ENCODE assay signal across 17 cellular contexts in genomic region chr3:108297636-108298035, GRCh38. TPM values are rescaled to one million over a fixed set of nuclear protein-coding genes. Genes with fewer than 3 reads are reported as not detected.
DNase-seq lines count a peak whose midpoint lies in the region; ATAC-seq and TF ChIP-seq lines count a peak whose summit lies in the region.
"Had no signal": no experiment of that assay in that cellular context is flagged by ENCODE, and none has a peak within 500 bp of the region (broad histone marks: within the 10 kb centered on the region; RNA-seq: fewer than 3 reads in every experiment).

No MANE protein-coding gene starts in this region.

- H2BK12ac ChIP-seq in mesenchymal stem cell (ENCODE audit: low read length in 2 of 2), result no peak overlapping the region

- H3K14ac ChIP-seq in mesenchymal stem cell (ENCODE audit: low read length in 2 of 2), result no peak overlapping the region

- intact Hi-C loops in left cardiac atrium (cut with DNase I) (no loop called here), thyroid gland (cut with DNase I) (no loop called here)

- H3K9me3 ChIP-seq in mesenchymal stem cell (ENCODE audit: control insufficient read depth, low read length) (no peaks in the 10 kb centered on the region), thyroid gland (no peaks in the 10 kb centered on the region)
- H3K9me3 ChIP-seq: A549 had no signal

- no peaks in the 10 kb centered on the region for H3K27me3 ChIP-seq in mesenchymal stem cell (ENCODE audit: control insufficient read depth in 1 of 2, insufficient read depth in 1 of 2, low read length in 2 of 2)
- H3K27me3 ChIP-seq in thyroid gland, result no peaks in the 10 kb centered on the region

- H2AK5ac ChIP-seq in mesenchymal stem cell (ENCODE audit: low read length, severe bottlenecking), result no peak overlapping the region

- ATAC-seq in activated CD8-positive, alpha-beta memory T cell treated with anti-CD3 and anti-CD28 coated beads, Interleukin-2, amount 10 ng/mL, durations not matched to agents 7 days and 5 days, result no peak
- ATAC-seq in left cardiac atrium, result no peak
- ATAC-seq in GM18520 (IDR thresholded peaks at IDR 0.05; ENCODE audit: unreplicated experiment), result no peak
- ATAC-seq in HG03457 (IDR thresholded peaks at IDR 0.05; ENCODE audit: unreplicated experiment), result no peak
- ATAC-seq: A549 had no signal

- no peak overlapping the region for H3K4me2 ChIP-seq in mesenchymal stem cell (ENCODE audit: low read length, poor library complexity, severe bottlenecking)
- H3K4me2 ChIP-seq: A549, KMS-11 had no signal

- no peaks in the 10 kb centered on the region for H3K9me3 Mint-ChIP-seq in activated CD8-positive, alpha-beta memory T cell treated with anti-CD3 and anti-CD28 coated beads, Interleukin-2, amount 10 ng/mL, durations not matched to agents 7 days and 5 days (ENCODE audit: low read depth)
- H3K9me3 Mint-ChIP-seq: activated T-cell treated with anti-CD3 and anti-CD28 coated beads, Interleukin-2, amount 50 U/mL, for 24 hours; CD14-positive monocyte; central memory CD8-positive, alpha-beta T cell had no signal

- no peak for TF ChIP-seq POLR2A in thyroid gland (IDR thresholded peaks at IDR 0.05)

- CTCF ChIA-PET in activated CD8-positive, alpha-beta memory T cell treated with anti-CD3 and anti-CD28 coated beads, Interleukin-2, amount 10 ng/mL, durations not matched to agents 7 days and 5 days (lab: Charles Lee), result no interaction called here

- no peak overlapping the region for H2BK15ac ChIP-seq in mesenchymal stem cell (ENCODE audit: low read depth, poor library complexity, severe bottlenecking)

- H3K27ac ChIP-seq in mesenchymal stem cell (ENCODE audit: low read length, poor library complexity, severe bottlenecking) (peak overlapping the region; percentile 56), thyroid gland (peak overlapping the region; percentile 25 to 36 (median 28))
- H3K27ac ChIP-seq: A549, KMS-11 had no signal

- H3K4me3 ChIP-seq in mesenchymal stem cell (ENCODE audit: insufficient read depth in 1 of 2, low read depth in 1 of 2, low read length in 2 of 2) (no peak overlapping the region), thyroid gland (replicated peaks in 1 of 3) (no peak overlapping the region)
- H3K4me3 ChIP-seq: A549 had no signal

- no peak overlapping the region for H3K9ac ChIP-seq in mesenchymal stem cell (ENCODE audit: low read length)
- H3K9ac ChIP-seq: KMS-11 had no signal

- H4K8ac ChIP-seq in mesenchymal stem cell (ENCODE audit: low read length), result no peak overlapping the region

- H3K4me1 ChIP-seq in mesenchymal stem cell (ENCODE audit: control insufficient read depth, insufficient read depth, low read depth, low read length) (peaks cover 4% of the 10 kb centered on the region), thyroid gland (peaks cover 0 to 10% of the 10 kb centered on the region in 2 donors)

- no peak overlapping the region for H2AFZ ChIP-seq in mesenchymal stem cell (ENCODE audit: low read depth, low read length)

- H2BK5ac ChIP-seq in mesenchymal stem cell (ENCODE audit: low read depth, low read length, poor library complexity, severe bottlenecking), result no peak overlapping the region

- peaks cover 6% of the 10 kb centered on the region for H3K36me3 Mint-ChIP-seq in activated CD8-positive, alpha-beta memory T cell treated with anti-CD3 and anti-CD28 coated beads, Interleukin-2, amount 10 ng/mL, durations not matched to agents 7 days and 5 days
- H3K36me3 Mint-ChIP-seq: CD14-positive monocyte had no signal

- no peak for TF ChIP-seq CTCF in thyroid gland (IDR thresholded peaks at IDR 0.05)

- no peak overlapping the region for H3K18ac ChIP-seq in mesenchymal stem cell (ENCODE audit: low read depth in 1 of 2, low read length in 2 of 2)

- no peak overlapping the region for H4K91ac ChIP-seq in mesenchymal stem cell (ENCODE audit: low read length)

- peak overlapping the region; percentile 9 for H3K4me3 Mint-ChIP-seq in activated CD8-positive, alpha-beta memory T cell treated with anti-CD3 and anti-CD28 coated beads, Interleukin-2, amount 10 ng/mL, durations not matched to agents 7 days and 5 days
- H3K4me3 Mint-ChIP-seq: activated T-cell treated with anti-CD3 and anti-CD28 coated beads, Interleukin-2, amount 50 U/mL, for 24 hours; CD14-positive monocyte; central memory CD8-positive, alpha-beta T cell had no signal

- H3K79me1 ChIP-seq in mesenchymal stem cell (replicated peaks; ENCODE audit: low read length, poor library complexity, severe bottlenecking), result no peaks in the 10 kb centered on the region

- no peak overlapping the region for H3K23ac ChIP-seq in mesenchymal stem cell (ENCODE audit: low read length in 2 of 2)

- no peaks in the 10 kb centered on the region for H3K36me3 ChIP-seq in mesenchymal stem cell (ENCODE audit: control insufficient read depth in 1 of 2, insufficient read depth in 2 of 2, low read depth in 1 of 2, low read length in 2 of 2)
- no peaks in the 10 kb centered on the region for H3K36me3 ChIP-seq in thyroid gland

- no peaks in the 10 kb centered on the region for H3K27me3 Mint-ChIP-seq in activated CD8-positive, alpha-beta memory T cell treated with anti-CD3 and anti-CD28 coated beads, Interleukin-2, amount 10 ng/mL, durations not matched to agents 7 days and 5 days
- H3K27me3 Mint-ChIP-seq: activated T-cell treated with anti-CD3 and anti-CD28 coated beads, Interleukin-2, amount 50 U/mL, for 24 hours; central memory CD8-positive, alpha-beta T cell had no signal

- WGBS in mesenchymal stem cell, result 82% methylated on average over 3 of the region's 3 CpGs
- 17 to 40% methylated on average over 3 of the region's 3 CpGs for WGBS in thyroid gland, 2 donors

- no peak overlapping the region for H2BK120ac ChIP-seq in mesenchymal stem cell (ENCODE audit: low read depth, low read length)

- H3K27ac Mint-ChIP-seq in activated CD8-positive, alpha-beta memory T cell treated with anti-CD3 and anti-CD28 coated beads, Interleukin-2, amount 10 ng/mL, durations not matched to agents 7 days and 5 days, result no peak overlapping the region
- H3K27ac Mint-ChIP-seq: activated T-cell treated with anti-CD3 and anti-CD28 coated beads, Interleukin-2, amount 50 U/mL, for 24 hours; CD14-positive monocyte had no signal

- H3K4ac ChIP-seq in mesenchymal stem cell (ENCODE audit: low read depth in 1 of 2, low read length in 2 of 2), result no peak overlapping the region

- no peak for DNase-seq in activated CD8-positive, alpha-beta memory T cell treated with anti-CD3 and anti-CD28 coated beads, Interleukin-2, amount 10 ng/mL, durations not matched to agents 7 days and 5 days
- no peak for DNase-seq in activated CD8-positive, alpha-beta memory T cell treated with anti-CD3 and anti-CD28 coated beads, Interleukin-2, amount 50 U/mL, for 4 hours
- DNase-seq in left cardiac atrium (peak; percentile 31), mesenchymal stem cell (no peak), thyroid gland (peak; percentile 65 to 76)
- DNase-seq in stimulated activated CD4-positive, alpha-beta T cell treated with anti-CD3 and anti-CD28 coated beads, Interleukin-4, amount 100 ng/mL, for 24 hours, result no peak
- DNase-seq: activated T-cell treated with anti-CD3 and anti-CD28 coated beads, Interleukin-2, amount 50 U/mL, for 24 hours; NCI-H1092 treated with DMSO at 0.1 percent for 48 hours; RPMI8226; stimulated activated naive CD4-positive, alpha-beta T cell had no signal

- peaks cover 88% of the 10 kb centered on the region for H3K4me1 Mint-ChIP-seq in activated CD8-positive, alpha-beta memory T cell treated with anti-CD3 and anti-CD28 coated beads, Interleukin-2, amount 10 ng/mL, durations not matched to agents 7 days and 5 days

RNA-seq across cellular contexts. Expression of gene HHLA2, which starts 1.3 kb away (rescaled TPM):
- total RNA-seq in activated CD8-positive, alpha-beta memory T cell treated with anti-CD3 and anti-CD28 coated beads, Interleukin-2, amount 10 ng/mL, durations not matched to agents 7 days and 5 days, result 1 to 10 TPM; 5.2 to 9.4 TPM
- not detected for total RNA-seq in left cardiac atrium
- polyA plus RNA-seq in mesenchymal stem cell (2013, experiment 1 of 2), result not detected
- polyA plus RNA-seq in mesenchymal stem cell (2013, experiment 2 of 2), result not detected
- not detected for total RNA-seq in thyroid gland
- total RNA-seq: urinary bladder had no signal
- polyA plus RNA-seq: urinary bladder had no signal

Comparison
In these comparisons a context has a peak if more than half of its experiments do, and no peak if none do; other contexts are left out.
1. DNase-seq: peak in left cardiac atrium (single experiment) and thyroid gland (2 of 2); none in activated CD8-positive, alpha-beta memory T cell treated with anti-CD3 and anti-CD28 coated beads, Interleukin-2, amount 10 ng/mL, durations not matched to agents 7 days and 5 days (single experiment), activated CD8-positive, alpha-beta memory T cell treated with anti-CD3 and anti-CD28 coated beads, Interleukin-2, amount 50 U/mL, for 4 hours (single experiment), mesenchymal stem cell (single experiment) and stimulated activated CD4-positive, alpha-beta T cell treated with anti-CD3 and anti-CD28 coated beads, Interleukin-4, amount 100 ng/mL, for 24 hours (single experiment).
2. RNA of gene HHLA2, which starts 1.3 kb away (total RNA-seq): 5.2 to 9.4 TPM in activated CD8-positive, alpha-beta memory T cell treated with anti-CD3 and anti-CD28 coated beads, Interleukin-2, amount 10 ng/mL, durations not matched to agents 7 days and 5 days; not detected in left cardiac atrium and not detected in thyroid gland; every median in the first group is over 4 times any median in the second.